ENCODE assay signal across 8 cellular contexts in the genomic region with DNA sequence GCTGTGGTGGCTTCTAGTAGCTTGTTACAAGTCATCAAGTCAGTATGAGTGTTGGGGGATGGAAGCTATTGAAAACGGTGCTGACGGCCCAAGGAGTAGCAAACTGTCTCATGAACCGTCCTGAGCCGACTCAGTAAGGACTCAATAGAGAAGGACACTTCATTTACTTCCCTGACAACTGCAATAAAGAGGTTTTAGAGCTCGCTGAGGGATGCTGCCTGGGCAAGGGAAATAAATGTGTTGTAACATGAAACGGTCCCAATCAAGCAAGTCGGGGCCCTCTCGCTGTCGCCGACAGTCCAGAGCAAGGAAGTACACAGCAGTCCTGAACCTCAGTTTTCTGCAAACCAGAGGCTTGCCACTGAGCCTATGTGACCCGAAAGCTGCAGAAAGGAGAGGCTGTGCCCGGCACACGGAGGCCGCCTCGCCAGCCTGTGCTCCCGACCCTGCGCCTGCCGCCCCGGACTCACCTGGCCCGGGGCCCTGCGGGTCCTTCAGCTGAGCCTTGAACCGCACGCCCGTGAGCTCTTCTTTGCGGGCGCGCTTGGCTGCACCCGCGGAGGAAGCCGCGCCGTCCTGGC. TPM values are rescaled to one million over a fixed set of nuclear protein-coding genes. Genes with fewer than 3 reads are reported as not detected.
DNase-seq lines count a peak whose midpoint lies in the region; ATAC-seq and TF ChIP-seq lines count a peak whose summit lies in the region.

No MANE protein-coding gene starts in this region.

- H2AK5ac ChIP-seq in mesenchymal stem cell (ENCODE audit: low read length, severe bottlenecking) = no peak overlapping the region

- WGBS in mesenchymal stem cell = 4% methylated on average over 28 of the region's 32 CpGs

- H2BK5ac ChIP-seq in mesenchymal stem cell (ENCODE audit: low read depth, low read length, poor library complexity, severe bottlenecking) = no peak overlapping the region

- H3K9me3 ChIP-seq in Loucy (ENCODE audit: insufficient read depth, low read depth, low read length) (no peaks in the 10 kb centered on the region), mesenchymal stem cell (ENCODE audit: control insufficient read depth, low read length) (no peaks in the 10 kb centered on the region)

- no peaks in the 10 kb centered on the region for H3K9me2 ChIP-seq in Loucy (replicated peaks; ENCODE audit: low read depth, low read length)

- peak overlapping the region; percentile 88; the same call in 1 of the 2 replicates for H2AFZ ChIP-seq in Loucy (ENCODE audit: low read length)
- H2AFZ ChIP-seq in mesenchymal stem cell (ENCODE audit: low read depth, low read length) = peak overlapping the region; percentile 98

- peak overlapping the region in 1 of 2 experiments; percentile 58 for H3K14ac ChIP-seq in mesenchymal stem cell (ENCODE audit: low read length in 2 of 2)

- no peaks in the 10 kb centered on the region for H3K4me1 ChIP-seq in Loucy (ENCODE audit: insufficient read depth, low read length, poor library complexity, severe bottlenecking)
- peaks cover 17% of the 10 kb centered on the region for H3K4me1 ChIP-seq in mesenchymal stem cell (ENCODE audit: control insufficient read depth, insufficient read depth, low read depth, low read length)

- no peak overlapping the region for H2BK15ac ChIP-seq in mesenchymal stem cell (ENCODE audit: low read depth, poor library complexity, severe bottlenecking)

- H3K9ac ChIP-seq in Loucy (ENCODE audit: low read depth, low read length, poor library complexity, severe bottlenecking) (peak overlapping the region; percentile 60), mesenchymal stem cell (ENCODE audit: low read length) (peak overlapping the region; percentile 85)

- peak overlapping the region in 1 of 2 experiments; percentile 47 for H3K4ac ChIP-seq in mesenchymal stem cell (ENCODE audit: low read depth in 1 of 2, low read length in 2 of 2)

- H4K20me1 ChIP-seq in Loucy (ENCODE audit: insufficient read depth, low read length, poor library complexity, severe bottlenecking) = no peaks in the 10 kb centered on the region

- no peak overlapping the region for H3K27ac ChIP-seq in mesenchymal stem cell (ENCODE audit: low read length, poor library complexity, severe bottlenecking)

- H3K4me2 ChIP-seq in Loucy (ENCODE audit: low read depth, low read length, poor library complexity, severe bottlenecking) (peak overlapping the region; percentile 90), mesenchymal stem cell (ENCODE audit: low read length, poor library complexity, severe bottlenecking) (peak overlapping the region; percentile 77)

- H3K79me1 ChIP-seq in mesenchymal stem cell (replicated peaks; ENCODE audit: low read length, poor library complexity, severe bottlenecking) = peaks cover 11% of the 10 kb centered on the region

- H4K8ac ChIP-seq in mesenchymal stem cell (ENCODE audit: low read length) = peak overlapping the region; percentile 27

- peak overlapping the region; percentile 83 for H3K4me3 ChIP-seq in Loucy (ENCODE audit: low read length, poor library complexity, severe bottlenecking)
- peak overlapping the region; percentile 89 to 98 for H3K4me3 ChIP-seq in cardiac fibroblast (replicated peaks in 1 of 2; ENCODE audit: low read depth in 2 of 2, low read length in 2 of 2)
- H3K4me3 ChIP-seq in mesenchymal stem cell (ENCODE audit: insufficient read depth in 1 of 2, low read depth in 1 of 2, low read length in 2 of 2) = peak overlapping the region; percentile 96

- H3K36me3 ChIP-seq in Loucy (ENCODE audit: insufficient read depth, low read length) (no peaks in the 10 kb centered on the region), mesenchymal stem cell (ENCODE audit: control insufficient read depth in 1 of 2, insufficient read depth in 2 of 2, low read depth in 1 of 2, low read length in 2 of 2) (peaks cover 6 to 7% of the 10 kb centered on the region in 2 experiments)

- H2BK120ac ChIP-seq in mesenchymal stem cell (ENCODE audit: low read depth, low read length) = no peak overlapping the region

- no peak overlapping the region for H4K91ac ChIP-seq in mesenchymal stem cell (ENCODE audit: low read length)

- no peaks in the 10 kb centered on the region for H3F3A ChIP-seq in Loucy (ENCODE audit: low read depth)

- ATAC-seq in GM18520 (IDR thresholded peaks at IDR 0.05; ENCODE audit: unreplicated experiment) = no peak

- peaks cover 14% of the 10 kb centered on the region; the same call in 1 of the 2 replicates for H3K79me2 ChIP-seq in Loucy (ENCODE audit: insufficient read depth, low read length)

- TF ChIP-seq CTCF in Loucy (conservative IDR thresholded peaks at IDR 0.05; ENCODE audit: low read length) (no peak), cardiac fibroblast (IDR thresholded peaks at IDR 0.05; ENCODE audit: low read depth, low read length) (no peak)

- peak overlapping the region in 1 of 2 experiments; percentile 32 for H3K23ac ChIP-seq in mesenchymal stem cell (ENCODE audit: low read length in 2 of 2)

- peak overlapping the region in 1 of 2 experiments; percentile 26 for H3K18ac ChIP-seq in mesenchymal stem cell (ENCODE audit: low read depth in 1 of 2, low read length in 2 of 2)

- H3K27me3 ChIP-seq in Loucy (ENCODE audit: insufficient read depth, low read length, poor library complexity, severe bottlenecking) (peaks cover 33% of the 10 kb centered on the region), mesenchymal stem cell (ENCODE audit: control insufficient read depth in 1 of 2, insufficient read depth in 1 of 2, low read length in 2 of 2) (no peaks in the 10 kb centered on the region)

- DNase-seq in stimulated activated CD4-positive, alpha-beta T cell treated with anti-CD3 and anti-CD28 coated beads, Interleukin-4, amount 100 ng/mL, for 24 hours = peak; percentile 9
- DNase-seq in stimulated activated CD4-positive, alpha-beta T cell treated with anti-CD3 and anti-CD28 coated beads, Interleukin-2, amount 100 ng/mL, for 48 hours = no peak
- DNase-seq in cardiac fibroblast (ENCODE audit: low read depth in 2 of 2) = peak in 1 of 2 donors; percentile 26
- peak; percentile 37 for DNase-seq in mesenchymal stem cell
- DNase-seq in inferior parietal cortex (ENCODE audit: extremely low spot score) = no peak
- no peak for DNase-seq in midbrain (lab: John Stamatoyannopoulos, UW)

- no peak overlapping the region for H2BK12ac ChIP-seq in mesenchymal stem cell (ENCODE audit: low read length in 2 of 2)

RNA-seq across cellular contexts. Expression of a gene that starts 0.4 kb away (rescaled TPM):
- polyA plus RNA-seq in mesenchymal stem cell (2013, experiment 1 of 2) = 2.4 TPM
- polyA plus RNA-seq in mesenchymal stem cell (2013, experiment 2 of 2) = 2.2 TPM

RNA-seq across cellular contexts. Expression of a gene that starts 20.1 kb away (rescaled TPM):
- polyA plus RNA-seq in mesenchymal stem cell (2013, experiment 1 of 2) = not detected
- not detected for polyA plus RNA-seq in mesenchymal stem cell (2013, experiment 2 of 2)

Comparison
In these comparisons a context has a peak if more than half of its experiments do, and no peak if none do; other contexts are left out.
1. DNase-seq: peak in stimulated activated CD4-positive, alpha-beta T cell treated with anti-CD3 and anti-CD28 coated beads, Interleukin-4, amount 100 ng/mL, for 24 hours (single experiment) and mesenchymal stem cell (single experiment); none in stimulated activated CD4-positive, alpha-beta T cell treated with anti-CD3 and anti-CD28 coated beads, Interleukin-2, amount 100 ng/mL, for 48 hours (0 of 2), inferior parietal cortex (single experiment) and midbrain (single experiment).
2. Peak in every context shown above with its lines, with median percentiles within 50 percentile points of each other: H3K4me3 ChIP-seq.